In genomic region chr3:66822059-66823009, GRCh38 we compare ENCODE assay signal across 1 cellular context.
TF ChIP-seq lines count a peak whose summit lies in the region.

No MANE protein-coding gene starts in this region.

TF ChIP-seq in K562, 482 proteins besides CTCF, POLR2A, EP300 and RAD21 (continued from another document):
- no peak for TF ChIP-seq SOX6 (IDR thresholded peaks at IDR 0.05)
